9 cellular contexts compared by ENCODE assay signal in genomic region chr2:217622205-217622621, GRCh38.
DNase-seq lines count a peak whose midpoint lies in the region; ATAC-seq and TF ChIP-seq lines count a peak whose summit lies in the region.
"Had no signal": no experiment of that assay in that cellular context is flagged by ENCODE, and none has a peak within 500 bp of the region (broad histone marks: within the 10 kb centered on the region; RNA-seq: fewer than 3 reads in every experiment).

No MANE protein-coding gene starts in this region.

- H3K4me3 Mint-ChIP-seq in glutamatergic neuron (ENCODE audit: unreplicated experiment): no peak overlapping the region

- ATAC-seq in GM19463 (IDR thresholded peaks at IDR 0.05; ENCODE audit: unreplicated experiment) (no peak), GM18873 (IDR thresholded peaks at IDR 0.05; ENCODE audit: low FRiP score, unreplicated experiment) (no peak)

- H3K27me3 ChIP-seq in dorsolateral prefrontal cortex: no peaks in the 10 kb centered on the region
- H3K27me3 ChIP-seq: BLaER1 had no signal

- intact Hi-C loops in dorsolateral prefrontal cortex (cut with DNase I): loop anchor here in 1 of 2 donors (2.0 kb wide), 1 partner anchor 93 kb away; no protein-coding TSS in a partner anchor

- H3K27me3 Mint-ChIP-seq in glutamatergic neuron (ENCODE audit: unreplicated experiment): no peaks in the 10 kb centered on the region

- H3K4me3 ChIP-seq in dorsolateral prefrontal cortex: peak overlapping the region in 4 of 59 donors; percentile 4 to 33 (median 18)
- H3K4me3 ChIP-seq: BLaER1 had no signal

- no peaks in the 10 kb centered on the region for H3K36me3 Mint-ChIP-seq in glutamatergic neuron (ENCODE audit: unreplicated experiment)

- H3K4me1 Mint-ChIP-seq in glutamatergic neuron (ENCODE audit: low read depth, unreplicated experiment): no peaks in the 10 kb centered on the region

- CTCF ChIA-PET in GM10248 (lab: Yijun Ruan, JAX): interaction anchor here (1.1 kb wide), 1 partner anchor 14 kb away, joined by 4 read pairs; no protein-coding TSS in a partner anchor

- no peak overlapping the region for H3K27ac Mint-ChIP-seq in glutamatergic neuron (ENCODE audit: unreplicated experiment)

- no peaks in the 10 kb centered on the region for H3K9me3 Mint-ChIP-seq in glutamatergic neuron (ENCODE audit: unreplicated experiment)

- H3K27ac ChIP-seq in dorsolateral prefrontal cortex: peak overlapping the region in 40 of 59 donors; percentile 2 to 73 (median 44)
- H3K27ac ChIP-seq: BLaER1 had no signal

- TF ChIP-seq CTCF in dorsolateral prefrontal cortex (IDR thresholded peaks at IDR 0.05 in 54 of 56, conservative IDR thresholded peaks at IDR 0.05 in 2 of 56; ENCODE audit: low read depth in 1 of 56, partially characterized antibody in 56 of 56): no peak
- TF ChIP-seq CTCF in glutamatergic neuron (IDR thresholded peaks at IDR 0.05; ENCODE audit: partially characterized antibody, unreplicated experiment): no peak
- TF ChIP-seq CTCF in GM10248 (IDR thresholded peaks at IDR 0.05; ENCODE audit: control extremely low read depth, extremely low read depth, low read depth, missing control alignments): no peak

- peak; percentile 36 for DNase-seq in A172 (ENCODE audit: low spot score)
- peak; percentile 54 for DNase-seq in NCI-H1092 treated with DMSO at 0.1 percent for 48 hours (lab: John Stamatoyannopoulos, UW)
- DNase-seq in dorsolateral prefrontal cortex: peak in 2 of 10 donors; percentile 19 to 46
- DNase-seq in medulla oblongata (ENCODE audit: extremely low spot score): peak; percentile 76
- no peak for DNase-seq in glutamatergic neuron
- DNase-seq in GM10248 (ENCODE audit: extremely low spot score): no peak

- POLR2A ChIA-PET in GM10248 (lab: Yijun Ruan, JAX): interaction anchor here (0.7 kb wide), 1 partner anchor 24 kb away, joined by 3 read pairs; no protein-coding TSS in a partner anchor

Comparison
In these comparisons a context has a peak if more than half of its experiments do, and no peak if none do; other contexts are left out.
1. DNase-seq: peak in A172 (single experiment), NCI-H1092 treated with DMSO at 0.1 percent for 48 hours (single experiment) and medulla oblongata (single experiment); none in glutamatergic neuron (single experiment) and GM10248 (single experiment).